ENCODE assay signal across 8 cellular contexts in genomic region chr4:128782076-128782715, GRCh38. TPM values are rescaled to one million over a fixed set of nuclear protein-coding genes. Genes with fewer than 3 reads are reported as not detected.
DNase-seq lines count a peak whose midpoint lies in the region; ATAC-seq and TF ChIP-seq lines count a peak whose summit lies in the region.

No MANE protein-coding gene starts in this region.

- H3K27me3 ChIP-seq in MM.1S (replicated peaks; ENCODE audit: insufficient read depth, low read length) (no peaks in the 10 kb centered on the region), stomach (no peaks in the 10 kb centered on the region)

- WGBS in stomach, 5 donors, result 56 to 83% (median 63%) methylated on average over 3 of the region's 3 CpGs

- TF ChIP-seq EP300 in stomach (IDR thresholded peaks at IDR 0.05), result no peak

- no peaks in the 10 kb centered on the region for H3K4me1 ChIP-seq in MM.1S (ENCODE audit: low read length)
- peaks cover 0 to 2% (median 0%) of the 10 kb centered on the region in 4 donors for H3K4me1 ChIP-seq in stomach

- H3K9me3 ChIP-seq in MM.1S (replicated peaks; ENCODE audit: insufficient read depth, low read length) (no peaks in the 10 kb centered on the region), stomach (no peaks in the 10 kb centered on the region)

- H4K20me1 ChIP-seq in MM.1S (ENCODE audit: insufficient read depth, low read length), result no peaks in the 10 kb centered on the region

- H3K9ac ChIP-seq in MM.1S (ENCODE audit: low read length), result no peak overlapping the region

- no peaks in the 10 kb centered on the region for H3K9me2 ChIP-seq in MM.1S (replicated peaks; ENCODE audit: insufficient read depth, low read length)

- intact Hi-C loops in stomach (cut with DNase I; ENCODE audit: low total_unique reads), result no loop called here

- no peaks in the 10 kb centered on the region for H3F3A ChIP-seq in MM.1S (ENCODE audit: insufficient read depth, low read length)

- peak; percentile 27 for DNase-seq in NCI-H1092 treated with DMSO at 0.1 percent for 48 hours (lab: John Stamatoyannopoulos, UW)
- no peak for DNase-seq in NCI-H1092 (lab: John Stamatoyannopoulos, UW)
- no peak for DNase-seq in MM.1S
- peak; percentile 86 for DNase-seq in activated effector memory CD4-positive, alpha-beta T cell treated with anti-CD3 and anti-CD28 coated beads, Interleukin-2, amount 50 U/mL, for 16 hours
- DNase-seq in left lobe of liver (ENCODE audit: low spot score), result peak; percentile 73
- DNase-seq in stomach, result peak; percentile 46
- no peak for DNase-seq in NCI-H2081 treated with DMSO at 0.1 percent for 48 hours (lab: John Stamatoyannopoulos, UW)

- TF ChIP-seq CTCF in MM.1S (IDR thresholded peaks at IDR 0.05; ENCODE audit: low read length) (peak; percentile 29), stomach (IDR thresholded peaks at IDR 0.05) (peak in 2 of 7 experiments; percentile 17 to 30)

- no peak overlapping the region for H3K27ac ChIP-seq in MM.1S (ENCODE audit: low read length)
- H3K27ac ChIP-seq in stomach, result no peak overlapping the region

- ATAC-seq in left lobe of liver (peak; percentile 97), GM21528 (IDR thresholded peaks at IDR 0.05; ENCODE audit: low FRiP score, unreplicated experiment) (no peak)

- H3K4me3 ChIP-seq in MM.1S (ENCODE audit: low read length), result no peak overlapping the region
- H3K4me3 ChIP-seq in stomach, result no peak overlapping the region

- TF ChIP-seq POLR2A in stomach (IDR thresholded peaks at IDR 0.05), result no peak

- no peaks in the 10 kb centered on the region for H3K36me3 ChIP-seq in MM.1S (replicated peaks; ENCODE audit: insufficient read depth, low read length)
- H3K36me3 ChIP-seq in stomach, result no peaks in the 10 kb centered on the region

- no peak overlapping the region for H3K4me2 ChIP-seq in MM.1S (ENCODE audit: low read depth, low read length)

- H2AFZ ChIP-seq in MM.1S (ENCODE audit: low read length), result no peak overlapping the region

- no peaks in the 10 kb centered on the region for H3K79me2 ChIP-seq in MM.1S (ENCODE audit: low read length)

RNA-seq across cellular contexts. Expression of gene JADE1, which starts 27.3 kb away (rescaled TPM):
- 12.8 TPM for total RNA-seq in left lobe of liver
- total RNA-seq in stomach, result 10 to 100 TPM; 11.6 to 57.2 (median 31.7) TPM
- 10 to 100 TPM; 11.2 to 16.3 (median 12.3) TPM for polyA plus RNA-seq in stomach

Comparison
In these comparisons a context has a peak if more than half of its experiments do, and no peak if none do; other contexts are left out.
1. DNase-seq: peak in NCI-H1092 treated with DMSO at 0.1 percent for 48 hours (single experiment), activated effector memory CD4-positive, alpha-beta T cell treated with anti-CD3 and anti-CD28 coated beads, Interleukin-2, amount 50 U/mL, for 16 hours (single experiment), left lobe of liver (single experiment) and stomach (single experiment); none in NCI-H1092 (single experiment), MM.1S (single experiment) and NCI-H2081 treated with DMSO at 0.1 percent for 48 hours (single experiment).